Comparison of ENCODE assay signal across 12 cellular contexts in genomic region chr19:45094707-45095106, GRCh38. TPM values are rescaled to one million over a fixed set of nuclear protein-coding genes. Genes with fewer than 3 reads are reported as not detected.
DNase-seq lines count a peak whose midpoint lies in the region; ATAC-seq and TF ChIP-seq lines count a peak whose summit lies in the region.
"Had no signal": no experiment of that assay in that cellular context is flagged by ENCODE, and none has a peak within 500 bp of the region (broad histone marks: within the 10 kb centered on the region; RNA-seq: fewer than 3 reads in every experiment).

No MANE protein-coding gene starts in this region.

- no peaks in the 10 kb centered on the region for H3K27me3 Mint-ChIP-seq in activated CD4-positive, alpha-beta T cell treated with anti-CD3 and anti-CD28 coated beads, Interleukin-2, amount 10 ng/mL, durations not matched to agents 7 days and 5 days

- no peak overlapping the region for H2AFZ ChIP-seq in SU-DHL-6 (ENCODE audit: low read depth, low read length, severe bottlenecking)

- peaks cover 26% of the 10 kb centered on the region for H3K36me3 Mint-ChIP-seq in activated CD4-positive, alpha-beta T cell treated with anti-CD3 and anti-CD28 coated beads, Interleukin-2, amount 10 ng/mL, durations not matched to agents 7 days and 5 days (ENCODE audit: low read depth)
- peaks cover 61% of the 10 kb centered on the region for H3K36me3 Mint-ChIP-seq in stimulated activated effector memory CD8-positive, alpha-beta T cell treated with anti-CD3 and anti-CD28 coated beads, Interleukin-12 subunit alpha, Interleukin-12 subunit beta, amount 100 ng/mL, for 72 hours

- H3K4me3 ChIP-seq in SU-DHL-6 (ENCODE audit: insufficient read depth, low read length, poor library complexity, severe bottlenecking) (peak overlapping the region; percentile 71), epithelial cell of proximal tubule (ENCODE audit: low read depth, low read length) (peak overlapping the region; percentile 87)
- H3K4me3 ChIP-seq: body of pancreas had no signal

- H3K27me3 ChIP-seq in SU-DHL-6 (ENCODE audit: low read length) = no peaks in the 10 kb centered on the region
- H3K27me3 ChIP-seq: body of pancreas, pancreas had no signal

- H4K20me1 ChIP-seq in SU-DHL-6 (ENCODE audit: low read depth, low read length) = no peaks in the 10 kb centered on the region; the same call in 1 of the 2 replicates

- H3K36me3 ChIP-seq in SU-DHL-6 (ENCODE audit: low read length) = peaks cover 14% of the 10 kb centered on the region
- H3K36me3 ChIP-seq: pancreas had no signal

- peak overlapping the region; percentile 87 for H3K4me3 Mint-ChIP-seq in activated CD4-positive, alpha-beta T cell treated with anti-CD3 and anti-CD28 coated beads, Interleukin-2, amount 10 ng/mL, durations not matched to agents 7 days and 5 days
- H3K4me3 Mint-ChIP-seq in stimulated activated effector memory CD8-positive, alpha-beta T cell treated with anti-CD3 and anti-CD28 coated beads, Interleukin-12 subunit alpha, Interleukin-12 subunit beta, amount 100 ng/mL, for 72 hours = peak overlapping the region; percentile 94

- H3F3A ChIP-seq in SU-DHL-6 (ENCODE audit: insufficient read depth) = peaks cover 11% of the 10 kb centered on the region

- ATAC-seq in stimulated activated effector memory CD8-positive, alpha-beta T cell treated with anti-CD3 and anti-CD28 coated beads, Interleukin-12 subunit alpha, Interleukin-12 subunit beta, amount 100 ng/mL, for 72 hours = no peak
- no peak for ATAC-seq in HG02938 (IDR thresholded peaks at IDR 0.05; ENCODE audit: unreplicated experiment)
- ATAC-seq: body of pancreas, pancreas had no signal

- peaks cover 2% of the 10 kb centered on the region for H3K9me3 Mint-ChIP-seq in activated CD4-positive, alpha-beta T cell treated with anti-CD3 and anti-CD28 coated beads, Interleukin-2, amount 10 ng/mL, durations not matched to agents 7 days and 5 days
- H3K9me3 Mint-ChIP-seq in stimulated activated effector memory CD8-positive, alpha-beta T cell treated with anti-CD3 and anti-CD28 coated beads, Interleukin-12 subunit alpha, Interleukin-12 subunit beta, amount 100 ng/mL, for 72 hours = no peaks in the 10 kb centered on the region

- H3K27ac ChIP-seq in SU-DHL-6 (ENCODE audit: low read depth, low read length) = no peak overlapping the region
- H3K27ac ChIP-seq: body of pancreas, pancreas had no signal

- H3K4me2 ChIP-seq in SU-DHL-6 (ENCODE audit: low read depth, low read length, poor library complexity, severe bottlenecking) = peak overlapping the region; percentile 89

- H3K9me3 ChIP-seq in SU-DHL-6 (ENCODE audit: insufficient read depth, low read length) = peaks cover 5% of the 10 kb centered on the region; the same call in 1 of the 2 replicates
- H3K9me3 ChIP-seq: body of pancreas, pancreas had no signal

- POLR2A ChIA-PET in activated CD4-positive, alpha-beta T cell treated with anti-CD3 and anti-CD28 coated beads, Interleukin-2, amount 10 ng/mL, durations not matched to agents 7 days and 5 days (lab: Charles Lee) = no interaction called here

- no peak for DNase-seq in activated CD4-positive, alpha-beta T cell treated with anti-CD3 and anti-CD28 coated beads, Interleukin-2, amount 10 ng/mL, durations not matched to agents 7 days and 5 days
- no peak for DNase-seq in activated CD4-positive, alpha-beta T cell treated with anti-CD3 and anti-CD28 coated beads, Interleukin-2, amount 50 U/mL, for 1 hour
- no peak for DNase-seq in epithelial cell of proximal tubule (ENCODE audit: low read depth)
- no peak for DNase-seq in stimulated activated effector memory CD8-positive, alpha-beta T cell treated with anti-CD3 and anti-CD28 coated beads, Interleukin-12 subunit alpha, Interleukin-12 subunit beta, amount 100 ng/mL, for 72 hours (ENCODE audit: low spot score in 2 of 2)
- DNase-seq in medulla oblongata (ENCODE audit: extremely low spot score) = no peak
- no peak for DNase-seq in DMS114 treated with DMSO at 0.1 percent for 48 hours (lab: John Stamatoyannopoulos, UW; ENCODE audit: unreplicated experiment)
- DNase-seq: body of pancreas, hippocampal formation, NCI-H524, pancreas had no signal

- peaks cover 72% of the 10 kb centered on the region for H3K4me1 Mint-ChIP-seq in activated CD4-positive, alpha-beta T cell treated with anti-CD3 and anti-CD28 coated beads, Interleukin-2, amount 10 ng/mL, durations not matched to agents 7 days and 5 days
- peaks cover 80% of the 10 kb centered on the region for H3K4me1 Mint-ChIP-seq in stimulated activated effector memory CD8-positive, alpha-beta T cell treated with anti-CD3 and anti-CD28 coated beads, Interleukin-12 subunit alpha, Interleukin-12 subunit beta, amount 100 ng/mL, for 72 hours

- TF ChIP-seq CTCF in SU-DHL-6 (IDR thresholded peaks at IDR 0.05; ENCODE audit: insufficient read depth, low read length, poor library complexity, severe bottlenecking) (no peak), epithelial cell of proximal tubule (conservative IDR thresholded peaks at IDR 0.05; ENCODE audit: low read depth, low read length) (no peak)

- peak overlapping the region; percentile 54 for H3K27ac Mint-ChIP-seq in activated CD4-positive, alpha-beta T cell treated with anti-CD3 and anti-CD28 coated beads, Interleukin-2, amount 10 ng/mL, durations not matched to agents 7 days and 5 days
- H3K27ac Mint-ChIP-seq in stimulated activated effector memory CD8-positive, alpha-beta T cell treated with anti-CD3 and anti-CD28 coated beads, Interleukin-12 subunit alpha, Interleukin-12 subunit beta, amount 100 ng/mL, for 72 hours = peak overlapping the region; percentile 100

- CTCF ChIA-PET in activated CD4-positive, alpha-beta T cell treated with anti-CD3 and anti-CD28 coated beads, Interleukin-2, amount 10 ng/mL, durations not matched to agents 7 days and 5 days (lab: Charles Lee) = interaction anchor here (0.6 kb wide), 1 partner anchor 323 kb away, joined by 3 read pairs; no protein-coding TSS in a partner anchor

- no peaks in the 10 kb centered on the region for H3K9me2 ChIP-seq in SU-DHL-6 (replicated peaks; ENCODE audit: insufficient read depth, low read length)

- H3K9ac ChIP-seq in SU-DHL-6 (ENCODE audit: low read length) = peak overlapping the region; percentile 84

- peaks cover 67% of the 10 kb centered on the region for H3K79me2 ChIP-seq in SU-DHL-6 (ENCODE audit: insufficient read depth, low read length)

RNA-seq across cellular contexts. Expression of gene PPP1R37, which starts 1.7 kb away (rescaled TPM):
- total RNA-seq in activated CD4-positive, alpha-beta T cell treated with anti-CD3 and anti-CD28 coated beads, Interleukin-2, amount 10 ng/mL, durations not matched to agents 7 days and 5 days = 10 to 100 TPM; 21.1 to 21.7 TPM
- total RNA-seq in epithelial cell of proximal tubule = 42.5 and 64.0 TPM in 2 replicates

RNA-seq across cellular contexts. Expression of gene GEMIN7, which starts 15.6 kb away (rescaled TPM):
- total RNA-seq in activated CD4-positive, alpha-beta T cell treated with anti-CD3 and anti-CD28 coated beads, Interleukin-2, amount 10 ng/mL, durations not matched to agents 7 days and 5 days = 10 to 100 TPM; 27.1 to 30.0 TPM
- total RNA-seq in epithelial cell of proximal tubule = 38.2 and 58.2 TPM in 2 replicates

RNA-seq across cellular contexts. Expression of gene ZNF296, which starts 18.4 kb away (rescaled TPM):
- 1 to 10 TPM; 4.0 to 4.1 TPM for total RNA-seq in activated CD4-positive, alpha-beta T cell treated with anti-CD3 and anti-CD28 coated beads, Interleukin-2, amount 10 ng/mL, durations not matched to agents 7 days and 5 days
- 1.7 and 3.0 TPM in 2 replicates for total RNA-seq in epithelial cell of proximal tubule

RNA-seq across cellular contexts. Expression of gene CLASRP, which starts 55.9 kb away (rescaled TPM):
- total RNA-seq in activated CD4-positive, alpha-beta T cell treated with anti-CD3 and anti-CD28 coated beads, Interleukin-2, amount 10 ng/mL, durations not matched to agents 7 days and 5 days = 100 to 1,000 TPM; 101 to 109 TPM
- 38.8 and 58.1 TPM in 2 replicates for total RNA-seq in epithelial cell of proximal tubule
